In genomic region chr9:89185980-89186379, GRCh38 we compare ENCODE assay signal across 13 cellular contexts. TPM values are rescaled to one million over a fixed set of nuclear protein-coding genes. Genes with fewer than 3 reads are reported as not detected.
DNase-seq lines count a peak whose midpoint lies in the region; ATAC-seq, FAIRE-seq and TF ChIP-seq lines count a peak whose summit lies in the region.
"Had no signal": no experiment of that assay in that cellular context is flagged by ENCODE, and none has a peak within 500 bp of the region (broad histone marks: within the 10 kb centered on the region; RNA-seq: fewer than 3 reads in every experiment).

No MANE protein-coding gene starts in this region.

- no peaks in the 10 kb centered on the region for H3K9me3 Mint-ChIP-seq in activated T-cell treated with anti-CD3 and anti-CD28 coated beads, Interleukin-2, amount 50 U/mL, for 72 hours
- H3K9me3 Mint-ChIP-seq in type B pancreatic cell = no peaks in the 10 kb centered on the region
- H3K9me3 Mint-ChIP-seq: activated CD4-positive, alpha-beta memory T cell treated with anti-CD3 and anti-CD28 coated beads, Interleukin-2, amount 10 ng/mL, durations not matched to agents 7 days and 5 days had no signal

- no peaks in the 10 kb centered on the region for H3K4me1 ChIP-seq in cardiac muscle cell (ENCODE audit: low read depth)
- peaks cover 3% of the 10 kb centered on the region for H3K4me1 ChIP-seq in left ventricle myocardium inferior
- H3K4me1 ChIP-seq in esophagus muscularis mucosa = peaks cover 0 to 2% (median under 1%) of the 10 kb centered on the region in 4 donors

- no peak overlapping the region for H3K4me3 Mint-ChIP-seq in activated T-cell treated with anti-CD3 and anti-CD28 coated beads, Interleukin-2, amount 50 U/mL, for 72 hours
- H3K4me3 Mint-ChIP-seq in type B pancreatic cell = no peak overlapping the region
- H3K4me3 Mint-ChIP-seq: activated CD4-positive, alpha-beta memory T cell treated with anti-CD3 and anti-CD28 coated beads, Interleukin-2, amount 10 ng/mL, durations not matched to agents 7 days and 5 days had no signal

- no peak for ATAC-seq in HG02938 (IDR thresholded peaks at IDR 0.05; ENCODE audit: unreplicated experiment)
- no peak for ATAC-seq in activated T-cell treated with anti-CD3 and anti-CD28 coated beads, Interleukin-2, amount 50 U/mL, for 72 hours (replicated peaks in 1 of 2)
- ATAC-seq: gastroesophageal sphincter had no signal

- H3K4me1 Mint-ChIP-seq in activated T-cell treated with anti-CD3 and anti-CD28 coated beads, Interleukin-2, amount 50 U/mL, for 72 hours (ENCODE audit: low read depth) = no peaks in the 10 kb centered on the region
- peaks cover 6% of the 10 kb centered on the region for H3K4me1 Mint-ChIP-seq in type B pancreatic cell (ENCODE audit: unreplicated experiment)
- H3K4me1 Mint-ChIP-seq: activated CD4-positive, alpha-beta memory T cell treated with anti-CD3 and anti-CD28 coated beads, Interleukin-2, amount 10 ng/mL, durations not matched to agents 7 days and 5 days had no signal

- H3K36me3 Mint-ChIP-seq in activated T-cell treated with anti-CD3 and anti-CD28 coated beads, Interleukin-2, amount 50 U/mL, for 72 hours (ENCODE audit: insufficient read depth in 2 of 2) = no peaks in the 10 kb centered on the region
- H3K36me3 Mint-ChIP-seq in type B pancreatic cell = no peaks in the 10 kb centered on the region

- H3K4me3 ChIP-seq in cardiac muscle cell (no peak overlapping the region), left ventricle myocardium inferior (no peak overlapping the region), esophagus muscularis mucosa (no peak overlapping the region)
- H3K4me3 ChIP-seq: gastroesophageal sphincter had no signal

- peaks cover 59% of the 10 kb centered on the region for H3K27me3 Mint-ChIP-seq in activated T-cell treated with anti-CD3 and anti-CD28 coated beads, Interleukin-2, amount 50 U/mL, for 72 hours (ENCODE audit: low read depth)
- peaks cover 10% of the 10 kb centered on the region for H3K27me3 Mint-ChIP-seq in type B pancreatic cell

- no peak for FAIRE-seq in urothelium cell line (lab: Jason Lieb, UNC)
- FAIRE-seq: colon had no signal

- H3K27ac ChIP-seq in cardiac muscle cell (no peak overlapping the region), left ventricle myocardium inferior (replicated peaks) (no peak overlapping the region), esophagus muscularis mucosa (replicated peaks in 1 of 4) (no peak overlapping the region)
- H3K27ac ChIP-seq: gastroesophageal sphincter had no signal

- no peak for TF ChIP-seq EP300 in esophagus muscularis mucosa (IDR thresholded peaks at IDR 0.05)

- intact Hi-C loops in left ventricle myocardium inferior (cut with micrococcal nuclease) = no loop called here
- intact Hi-C loops in esophagus muscularis mucosa (cut with DNase I) = loop anchor here (10.0 kb wide), 1 partner anchor 89 kb away; no protein-coding TSS in a partner anchor

- H3K9me3 ChIP-seq in cardiac muscle cell (ENCODE audit: low read depth) = no peaks in the 10 kb centered on the region
- H3K9me3 ChIP-seq in left ventricle myocardium inferior (replicated peaks) = no peaks in the 10 kb centered on the region
- H3K9me3 ChIP-seq in esophagus muscularis mucosa = no peaks in the 10 kb centered on the region
- H3K9me3 ChIP-seq: gastroesophageal sphincter had no signal

- 80% methylated on average over 4 of the region's 5 CpGs for WGBS in esophagus muscularis mucosa

- H3K27ac Mint-ChIP-seq in activated T-cell treated with anti-CD3 and anti-CD28 coated beads, Interleukin-2, amount 50 U/mL, for 72 hours = no peak overlapping the region
- H3K27ac Mint-ChIP-seq in type B pancreatic cell = no peak overlapping the region
- H3K27ac Mint-ChIP-seq: activated CD4-positive, alpha-beta memory T cell treated with anti-CD3 and anti-CD28 coated beads, Interleukin-2, amount 10 ng/mL, durations not matched to agents 7 days and 5 days had no signal

- H3K36me3 ChIP-seq in cardiac muscle cell (no peaks in the 10 kb centered on the region), left ventricle myocardium inferior (no peaks in the 10 kb centered on the region), esophagus muscularis mucosa (no peaks in the 10 kb centered on the region)
- H3K36me3 ChIP-seq: gastroesophageal sphincter had no signal

- TF ChIP-seq CTCF in cardiac muscle cell (IDR thresholded peaks at IDR 0.05; ENCODE audit: low read depth, low read length) (no peak), left ventricle myocardium inferior (IDR thresholded peaks at IDR 0.05; ENCODE audit: borderline replicate concordance) (no peak), esophagus muscularis mucosa (IDR thresholded peaks at IDR 0.05) (no peak), type B pancreatic cell (conservative IDR thresholded peaks at IDR 0.05) (no peak)

- DNase-seq in cardiac muscle cell (ENCODE audit: low read depth in 1 of 2, low spot score in 1 of 2) (peak; percentile 62 to 83), left ventricle myocardium inferior (no peak), RPMI8226 (peak; percentile 53), esophagus muscularis mucosa (ENCODE audit: extremely low spot score) (peak; percentile 26), urothelium cell line (ENCODE audit: low spot score) (peak; percentile 50), type B pancreatic cell (ENCODE audit: extremely low spot score, unreplicated experiment) (no peak)
- no peak for DNase-seq in activated T-cell treated with anti-CD3 and anti-CD28 coated beads, Interleukin-2, amount 50 U/mL, for 72 hours
- DNase-seq: activated CD4-positive, alpha-beta memory T cell treated with anti-CD3 and anti-CD28 coated beads, Interleukin-2, amount 10 ng/mL, durations not matched to agents 7 days and 5 days; occipital lobe; stimulated activated CD4-positive, alpha-beta T cell treated with anti-CD3 and anti-CD28 coated beads, Interleukin-15, amount 100 ng/mL, for 24 hours had no signal

- TF ChIP-seq POLR2A in esophagus muscularis mucosa (IDR thresholded peaks at IDR 0.05; ENCODE audit: low read depth) = no peak

- peaks cover 4% of the 10 kb centered on the region for H3K27me3 ChIP-seq in cardiac muscle cell
- no peaks in the 10 kb centered on the region for H3K27me3 ChIP-seq in left ventricle myocardium inferior (ENCODE audit: low read depth)
- H3K27me3 ChIP-seq in esophagus muscularis mucosa = peaks cover 0 to 17% (median 0%) of the 10 kb centered on the region in 4 donors

RNA-seq across cellular contexts. Expression of gene SHC3, which starts 7.4 kb away (rescaled TPM):
- total RNA-seq in cardiac muscle cell (0.27 and 0.53 TPM in 2 replicates), left ventricle myocardium inferior (0.96 TPM), esophagus muscularis mucosa (1 to 10 TPM; 2.2 to 4.0 (median 3.1) TPM), type B pancreatic cell (ENCODE audit: low replicate concordance) (4.8 and 5.3 TPM in 2 replicates)
- 0.07 and 0.34 TPM in 2 replicates for polyA plus RNA-seq in cardiac muscle cell
- total RNA-seq in activated T-cell treated with anti-CD3 and anti-CD28 coated beads, Interleukin-2, amount 50 U/mL, for 72 hours = not detected
- total RNA-seq: activated CD4-positive, alpha-beta memory T cell treated with anti-CD3 and anti-CD28 coated beads, Interleukin-2, amount 10 ng/mL, durations not matched to agents 7 days and 5 days had no signal

Comparison
In these comparisons a context has a peak if more than half of its experiments do, and no peak if none do; other contexts are left out.
1. DNase-seq: peak in cardiac muscle cell (2 of 2), RPMI8226 (single experiment), esophagus muscularis mucosa (single experiment) and urothelium cell line (single experiment); none in left ventricle myocardium inferior (single experiment), activated T-cell treated with anti-CD3 and anti-CD28 coated beads, Interleukin-2, amount 50 U/mL, for 72 hours (0 of 2) and type B pancreatic cell (single experiment).